ENCODE assay signal across 16 cellular contexts in genomic region chr1:58764294-58764978, GRCh38. TPM values are rescaled to one million over a fixed set of nuclear protein-coding genes. Genes with fewer than 3 reads are reported as not detected.
DNase-seq lines count a peak whose midpoint lies in the region; ATAC-seq and TF ChIP-seq lines count a peak whose summit lies in the region.
"Had no signal": no experiment of that assay in that cellular context is flagged by ENCODE, and none has a peak within 500 bp of the region (broad histone marks: within the 10 kb centered on the region; RNA-seq: fewer than 3 reads in every experiment).

No MANE protein-coding gene starts in this region.

- H3K4me3 ChIP-seq in epithelial cell of esophagus (ENCODE audit: low read length) (no peak overlapping the region), osteoblast (ENCODE audit: insufficient read depth, low read length) (peak overlapping the region; percentile 40)
- H3K4me3 ChIP-seq: GM12878, hepatocyte, right lobe of liver, tibial artery had no signal

- H4K20me1 ChIP-seq in osteoblast (ENCODE audit: insufficient read depth, low read length): no peaks in the 10 kb centered on the region

- no peak overlapping the region for H3K4me3 Mint-ChIP-seq in T-helper 17 cell
- no peak overlapping the region for H3K4me3 Mint-ChIP-seq in activated CD4-positive, alpha-beta memory T cell treated with anti-CD3 and anti-CD28 coated beads, Interleukin-2, amount 10 ng/mL, durations not matched to agents 7 days and 5 days
- H3K4me3 Mint-ChIP-seq: activated CD4-positive, alpha-beta T cell treated with anti-CD3 and anti-CD28 coated beads, Interleukin-2, amount 10 ng/mL, durations not matched to agents 24 days and 14 days; mesothelial cell of epicardium had no signal

- no peak for ATAC-seq in GM21390 (IDR thresholded peaks at IDR 0.05; ENCODE audit: unreplicated experiment)
- ATAC-seq in T-helper 17 cell: no peak
- ATAC-seq: GM12878 had no signal

- POLR2A ChIA-PET in activated CD4-positive, alpha-beta memory T cell treated with anti-CD3 and anti-CD28 coated beads, Interleukin-2, amount 10 ng/mL, durations not matched to agents 7 days and 5 days (lab: Charles Lee): no interaction called here

- H3K36me3 ChIP-seq in osteoblast (ENCODE audit: insufficient read depth, low read length): no peaks in the 10 kb centered on the region
- H3K36me3 ChIP-seq: right lobe of liver, tibial artery had no signal

- H3K4me1 Mint-ChIP-seq in T-helper 17 cell: peaks cover 4% of the 10 kb centered on the region
- no peaks in the 10 kb centered on the region for H3K4me1 Mint-ChIP-seq in activated CD4-positive, alpha-beta memory T cell treated with anti-CD3 and anti-CD28 coated beads, Interleukin-2, amount 10 ng/mL, durations not matched to agents 7 days and 5 days

- peaks cover 38% of the 10 kb centered on the region for H3K4me1 ChIP-seq in osteoblast (ENCODE audit: insufficient read depth, low read length)

- no peaks in the 10 kb centered on the region for H3K27me3 ChIP-seq in osteoblast (ENCODE audit: insufficient read depth, low read length)
- H3K27me3 ChIP-seq: hepatocyte, right lobe of liver, tibial artery had no signal

- H3K9me3 ChIP-seq in osteoblast (ENCODE audit: low read depth, low read length): no peaks in the 10 kb centered on the region
- no peaks in the 10 kb centered on the region for H3K9me3 ChIP-seq in T-helper 17 cell (ENCODE audit: control insufficient read depth, low read length, poor library complexity, severe bottlenecking)
- H3K9me3 ChIP-seq: right lobe of liver, tibial artery had no signal

- no peak for TF ChIP-seq CTCF in epithelial cell of esophagus (IDR thresholded peaks at IDR 0.05; ENCODE audit: insufficient read depth, low read depth, low read length, missing control alignments)
- no peak for TF ChIP-seq CTCF in osteoblast (IDR thresholded peaks at IDR 0.05; ENCODE audit: extremely low read depth, low read depth, low read length)

- DNase-seq in DMS79 (lab: John Stamatoyannopoulos, UW) (peak; percentile 70), NCI-H345 treated with DMSO at 0.1 percent for 48 hours (lab: John Stamatoyannopoulos, UW; ENCODE audit: unreplicated experiment) (peak; percentile 52), epithelial cell of esophagus (ENCODE audit: low read depth) (peak; percentile 65), osteoblast (ENCODE audit: insufficient read length, low spot score, missing footprints) (peak; percentile 86), DMS153 treated with DMSO at 0.1 percent for 48 hours (lab: John Stamatoyannopoulos, UW; ENCODE audit: unreplicated experiment) (no peak), T-helper 17 cell (no peak)
- no peak for DNase-seq in activated CD4-positive, alpha-beta memory T cell treated with anti-CD3 and anti-CD28 coated beads, Interleukin-2, amount 10 ng/mL, durations not matched to agents 7 days and 5 days
- DNase-seq: activated CD4-positive, alpha-beta T cell treated with anti-CD3 and anti-CD28 coated beads, Interleukin-2, amount 10 ng/mL, durations not matched to agents 24 days and 14 days; cortex of kidney; NCI-H69; right lobe of liver; tibial artery had no signal

- H3K27me3 Mint-ChIP-seq in T-helper 17 cell: peaks cover 24% of the 10 kb centered on the region
- peaks cover 13% of the 10 kb centered on the region for H3K27me3 Mint-ChIP-seq in activated CD4-positive, alpha-beta memory T cell treated with anti-CD3 and anti-CD28 coated beads, Interleukin-2, amount 10 ng/mL, durations not matched to agents 7 days and 5 days

- no peak overlapping the region for H3K27ac Mint-ChIP-seq in T-helper 17 cell
- H3K27ac Mint-ChIP-seq in activated CD4-positive, alpha-beta memory T cell treated with anti-CD3 and anti-CD28 coated beads, Interleukin-2, amount 10 ng/mL, durations not matched to agents 7 days and 5 days: no peak overlapping the region
- H3K27ac Mint-ChIP-seq: activated CD4-positive, alpha-beta T cell treated with anti-CD3 and anti-CD28 coated beads, Interleukin-2, amount 10 ng/mL, durations not matched to agents 24 days and 14 days; mesothelial cell of epicardium had no signal

- no peaks in the 10 kb centered on the region for H3K79me2 ChIP-seq in osteoblast (ENCODE audit: insufficient read depth, low read length)
- H3K79me2 ChIP-seq: hepatocyte had no signal

- no peak overlapping the region for H2AFZ ChIP-seq in osteoblast (ENCODE audit: low read length)
- H2AFZ ChIP-seq: hepatocyte had no signal

- peak overlapping the region; percentile 74 for H3K4me2 ChIP-seq in osteoblast (ENCODE audit: insufficient read depth, low read length)
- H3K4me2 ChIP-seq: hepatocyte had no signal

- no peaks in the 10 kb centered on the region for H3K36me3 Mint-ChIP-seq in T-helper 17 cell (ENCODE audit: low read depth)
- no peaks in the 10 kb centered on the region for H3K36me3 Mint-ChIP-seq in activated CD4-positive, alpha-beta memory T cell treated with anti-CD3 and anti-CD28 coated beads, Interleukin-2, amount 10 ng/mL, durations not matched to agents 7 days and 5 days (ENCODE audit: low read depth)
- H3K36me3 Mint-ChIP-seq: mesothelial cell of epicardium had no signal

- H3K9me3 Mint-ChIP-seq in activated CD4-positive, alpha-beta memory T cell treated with anti-CD3 and anti-CD28 coated beads, Interleukin-2, amount 10 ng/mL, durations not matched to agents 7 days and 5 days: no peaks in the 10 kb centered on the region
- H3K9me3 Mint-ChIP-seq: activated CD4-positive, alpha-beta T cell treated with anti-CD3 and anti-CD28 coated beads, Interleukin-2, amount 10 ng/mL, durations not matched to agents 24 days and 14 days; mesothelial cell of epicardium had no signal

- CTCF ChIA-PET in activated CD4-positive, alpha-beta memory T cell treated with anti-CD3 and anti-CD28 coated beads, Interleukin-2, amount 10 ng/mL, durations not matched to agents 7 days and 5 days (lab: Charles Lee): no interaction called here

- H3K27ac ChIP-seq in osteoblast (ENCODE audit: low read depth, low read length): peak overlapping the region; percentile 91
- H3K27ac ChIP-seq: hepatocyte, right lobe of liver, tibial artery had no signal

RNA-seq across cellular contexts. Expression of gene JUN, which starts 19.4 kb away (rescaled TPM):
- total RNA-seq in osteoblast: 46.9 and 48.9 TPM in 2 replicates
- total RNA-seq in T-helper 17 cell: 1,000 to 10,000 TPM; 1,878 to 2,007 TPM
- total RNA-seq in activated CD4-positive, alpha-beta memory T cell treated with anti-CD3 and anti-CD28 coated beads, Interleukin-2, amount 10 ng/mL, durations not matched to agents 7 days and 5 days: 10 to 100 TPM; 31.1 to 32.3 TPM

Comparison
In these comparisons a context has a peak if more than half of its experiments do, and no peak if none do; other contexts are left out.
1. DNase-seq: peak in DMS79 (single experiment), NCI-H345 treated with DMSO at 0.1 percent for 48 hours (single experiment), epithelial cell of esophagus (single experiment) and osteoblast (single experiment); none in DMS153 treated with DMSO at 0.1 percent for 48 hours (single experiment), T-helper 17 cell (0 of 3) and activated CD4-positive, alpha-beta memory T cell treated with anti-CD3 and anti-CD28 coated beads, Interleukin-2, amount 10 ng/mL, durations not matched to agents 7 days and 5 days (single experiment).
2. RNA of gene JUN, which starts 19.4 kb away (total RNA-seq): 1,878 to 2,007 TPM in T-helper 17 cell; 46.9 to 48.9 TPM in osteoblast and 31.1 to 32.3 TPM in activated CD4-positive, alpha-beta memory T cell treated with anti-CD3 and anti-CD28 coated beads, Interleukin-2, amount 10 ng/mL, durations not matched to agents 7 days and 5 days; every median in the first group is over 10 times any median in the second.